Comparison of ENCODE assay signal across 1 cellular context in genomic region chr14:38867561-38868150, GRCh38.
TF ChIP-seq lines count a peak whose summit lies in the region.

No MANE protein-coding gene starts in this region.

TF ChIP-seq in HepG2, 621 proteins besides CTCF, POLR2A, EP300 and RAD21 (continued from another document and continues in another):
- TF ChIP-seq PAXIP1 (CRISPR knock-in tag; conservative IDR thresholded peaks at IDR 0.05) (no peak), WIZ (CRISPR knock-in tag; IDR thresholded peaks at IDR 0.05) (no peak), ZNF280D (CRISPR knock-in tag; IDR thresholded peaks at IDR 0.05) (no peak), RXRB (CRISPR knock-in tag; IDR thresholded peaks at IDR 0.05; ENCODE audit: borderline replicate concordance) (peak; percentile 55; the same call in 1 of the 2 replicates), HNRNPUL1 (IDR thresholded peaks at IDR 0.05; ENCODE audit: low read depth, low read length) (no peak), ZNF333 (CRISPR knock-in tag; IDR thresholded peaks at IDR 0.05; ENCODE audit: borderline replicate concordance) (no peak), ZNF703 (CRISPR knock-in tag; IDR thresholded peaks at IDR 0.05; ENCODE audit: borderline replicate concordance) (no peak), KMT2B (CRISPR knock-in tag; IDR thresholded peaks at IDR 0.05) (no peak), SMAD3 (CRISPR knock-in tag; IDR thresholded peaks at IDR 0.05) (peak; percentile 31; the same call in 1 of the 2 replicates), ZNF646 (CRISPR knock-in tag; IDR thresholded peaks at IDR 0.05) (no peak), RARG (CRISPR knock-in tag; IDR thresholded peaks at IDR 0.05; ENCODE audit: low read depth) (no peak), SOX5 (CRISPR knock-in tag; IDR thresholded peaks at IDR 0.05; ENCODE audit: borderline replicate concordance) (0 out of 2 replicates have a peak, but pooled peaks have one; percentile 16), SKI (IDR thresholded peaks at IDR 0.05; ENCODE audit: partially characterized antibody) (no peak), ZNF724P (CRISPR knock-in tag; IDR thresholded peaks at IDR 0.05; ENCODE audit: borderline replicate concordance) (no peak), MTA1 (CRISPR knock-in tag; IDR thresholded peaks at IDR 0.05; ENCODE audit: borderline replicate concordance) (no peak), MIXL1 (CRISPR knock-in tag; IDR thresholded peaks at IDR 0.05) (peak; percentile 89), SP1 (IDR thresholded peaks at IDR 0.05) (no peak), SP1 (CRISPR knock-in tag; IDR thresholded peaks at IDR 0.05) (0 out of 2 replicates have a peak, but pooled peaks have one; percentile 2), YEATS2 (CRISPR knock-in tag; IDR thresholded peaks at IDR 0.05; ENCODE audit: borderline replicate concordance) (no peak; the same call in 1 of the 2 replicates), ZNF501 (CRISPR knock-in tag; IDR thresholded peaks at IDR 0.05) (0 out of 2 replicates have a peak, but pooled peaks have one; percentile 26), CEBPZ (IDR thresholded peaks at IDR 0.05; ENCODE audit: low read length) (no peak), BCL3 (CRISPR knock-in tag; IDR thresholded peaks at IDR 0.05) (no peak), ZNF275 (CRISPR knock-in tag; IDR thresholded peaks at IDR 0.05; ENCODE audit: borderline replicate concordance) (0 out of 2 replicates have a peak, but pooled peaks have one; percentile 27), ZNF33A (CRISPR knock-in tag; IDR thresholded peaks at IDR 0.05; ENCODE audit: borderline replicate concordance) (no peak), SMC3 (IDR thresholded peaks at IDR 0.05; ENCODE audit: low read length) (peak; percentile 97), GZF1 (CRISPR knock-in tag; IDR thresholded peaks at IDR 0.05) (no peak; the same call in 1 of the 2 replicates), ZNF788 (CRISPR knock-in tag; IDR thresholded peaks at IDR 0.05; ENCODE audit: borderline replicate concordance) (no peak), JUND (CRISPR knock-in tag; IDR thresholded peaks at IDR 0.05) (no peak), HMGXB3 (CRISPR knock-in tag; IDR thresholded peaks at IDR 0.05; ENCODE audit: borderline replicate concordance) (peak; percentile 60; the same call in 1 of the 2 replicates), TEAD3 (CRISPR knock-in tag; optimal IDR thresholded peaks at IDR 0.05; ENCODE audit: borderline replicate concordance) (peak; percentile 58), SPEN (CRISPR knock-in tag; IDR thresholded peaks at IDR 0.05; ENCODE audit: low read depth) (no peak)
